Comparison of ENCODE assay signal across 12 cellular contexts in the genomic region with DNA sequence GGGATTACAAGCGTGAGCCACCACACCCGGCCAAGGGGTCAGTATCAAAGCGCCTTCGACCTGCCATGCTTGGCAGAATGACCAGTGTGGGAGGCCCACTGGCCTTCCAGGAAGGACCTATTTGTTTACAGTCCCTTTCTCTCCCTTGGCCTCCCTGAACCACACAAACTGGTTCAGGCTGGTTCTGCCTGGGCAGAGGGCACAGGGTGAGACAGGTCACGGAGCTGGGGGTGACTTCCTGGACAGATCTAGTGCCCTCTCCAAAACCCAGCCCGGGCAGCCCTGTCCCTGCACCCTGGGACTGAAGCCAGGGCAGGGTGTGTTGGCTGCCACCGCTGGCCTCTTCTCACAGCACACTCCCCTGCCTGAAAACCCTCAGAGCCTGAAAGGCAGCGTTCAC. TPM values are rescaled to one million over a fixed set of nuclear protein-coding genes. Genes with fewer than 3 reads are reported as not detected.
DNase-seq lines count a peak whose midpoint lies in the region; ATAC-seq and TF ChIP-seq lines count a peak whose summit lies in the region.
"Had no signal": no experiment of that assay in that cellular context is flagged by ENCODE, and none has a peak within 500 bp of the region (broad histone marks: within the 10 kb centered on the region; RNA-seq: fewer than 3 reads in every experiment).

No MANE protein-coding gene starts in this region.

- no peaks in the 10 kb centered on the region for H3K9me3 Mint-ChIP-seq in CD4-positive, alpha-beta memory T cell
- no peaks in the 10 kb centered on the region for H3K9me3 Mint-ChIP-seq in WTC11
- no peaks in the 10 kb centered on the region; the same call in 2 of the 3 replicates for H3K9me3 Mint-ChIP-seq in GM23338
- H3K9me3 Mint-ChIP-seq: neural crest cell had no signal

- CTCF ChIA-PET in CD4-positive, alpha-beta memory T cell (lab: Charles Lee; ENCODE audit: partially characterized antibody), result interaction anchor here (10.6 kb wide), 1 partner anchor 10 kb away, joined by 96 read pairs; a partner anchor contains a TSS
- CTCF ChIA-PET in WTC11 (lab: Charles Lee), result interaction anchor here (2.0 kb wide), 1 partner anchor 66 kb away, joined by 10 read pairs; no protein-coding TSS in a partner anchor

- intact Hi-C loops in CD4-positive, alpha-beta memory T cell (cut with micrococcal nuclease), result no loop called here
- intact Hi-C loops in heart right ventricle (cut with DNase I) (no loop called here), prostate gland (cut with DNase I) (no loop called here)

- ATAC-seq in WTC11 (no peak), heart right ventricle (peak; percentile 32 to 80 (median 71)), GM23338 (no peak)

- H3K36me3 ChIP-seq in CD4-positive, alpha-beta memory T cell (ENCODE audit: insufficient read depth, low read length), result peaks cover 35% of the 10 kb centered on the region
- H3K36me3 ChIP-seq in heart right ventricle, result peaks cover 0 to 41% (median 26%) of the 10 kb centered on the region in 9 donors
- H3K36me3 ChIP-seq in prostate gland, result peaks cover 13 to 20% of the 10 kb centered on the region in 2 donors
- H3K36me3 ChIP-seq in GM23338 (ENCODE audit: insufficient read depth), result no peaks in the 10 kb centered on the region

- no peaks in the 10 kb centered on the region for H3K27me3 Mint-ChIP-seq in CD4-positive, alpha-beta memory T cell
- H3K27me3 Mint-ChIP-seq in WTC11 (ENCODE audit: low read depth) (no peaks in the 10 kb centered on the region), GM23338 (ENCODE audit: insufficient read depth, low read depth, poor library complexity) (peaks cover 10% of the 10 kb centered on the region)

- no peaks in the 10 kb centered on the region for H4K20me1 ChIP-seq in GM23338 (replicated peaks; ENCODE audit: insufficient read depth)

- H3K4me1 ChIP-seq in CD4-positive, alpha-beta memory T cell (ENCODE audit: insufficient read depth, low read length), result peaks cover 99% of the 10 kb centered on the region
- H3K4me1 ChIP-seq in heart right ventricle (peaks cover 34 to 100% (median 77%) of the 10 kb centered on the region in 9 donors), prostate gland (replicated peaks) (peaks cover 43% of the 10 kb centered on the region), GM23338 (ENCODE audit: insufficient read depth) (no peaks in the 10 kb centered on the region)

- no peak for TF ChIP-seq POLR2A in prostate gland (IDR thresholded peaks at IDR 0.05)

- H3K4me3 Mint-ChIP-seq in CD4-positive, alpha-beta memory T cell, result peak overlapping the region in 6 of 8 donors; percentile 35 to 79 (median 49)
- H3K4me3 Mint-ChIP-seq in WTC11 (no peak overlapping the region), GM23338 (no peak overlapping the region)
- H3K4me3 Mint-ChIP-seq: neural crest cell had no signal

- no peak overlapping the region for H3K4me3 ChIP-seq in CD4-positive, alpha-beta memory T cell (ENCODE audit: low read length in 2 of 2)
- H3K4me3 ChIP-seq in heart right ventricle (no peak overlapping the region), prostate gland (no peak overlapping the region), GM23338 (no peak overlapping the region)

- H2AFZ ChIP-seq in GM23338, result no peak overlapping the region

- H3K27ac ChIP-seq in CD4-positive, alpha-beta memory T cell (ENCODE audit: low read depth, low read length), result peak overlapping the region; percentile 92
- H3K27ac ChIP-seq in heart right ventricle (peak overlapping the region; percentile 59 to 91 (median 83)), prostate gland (peak overlapping the region; percentile 65 to 74), GM23338 (ENCODE audit: low read depth) (no peak overlapping the region)

- peak in 1 of 5 donors; percentile 24 for DNase-seq in CD4-positive, alpha-beta memory T cell
- no peak for DNase-seq in WTC11 (ENCODE audit: low spot score)
- DNase-seq in heart right ventricle, result peak; percentile 55 to 73
- DNase-seq in prostate gland (ENCODE audit: low spot score), result no peak
- DNase-seq in MV-4-11 (lab: John Stamatoyannopoulos, UW), result no peak
- no peak for DNase-seq in GM23338 (ENCODE audit: low spot score)
- no peak for DNase-seq in GM03348 (ENCODE audit: low spot score)
- DNase-seq in HCEC 1CT, result no peak
- DNase-seq: COR-L47; NCI-H524 treated with DMSO at 0.1 percent for 48 hours; stimulated activated CD4-positive, alpha-beta T cell treated with anti-CD3 and anti-CD28 coated beads, Interleukin-2, amount 100 ng/mL, for 24 hours had no signal

- H3K79me2 ChIP-seq in GM23338 (replicated peaks; ENCODE audit: insufficient read depth), result peaks cover 11% of the 10 kb centered on the region

- POLR2A ChIA-PET in CD4-positive, alpha-beta memory T cell (lab: Charles Lee; ENCODE audit: partially characterized antibody), result interaction anchor here (6.0 to 8.7 kb wide), 2 partner anchors 9 to 70 kb away, joined by 40 to 148 read pairs; a partner anchor contains a TSS
- POLR2A ChIA-PET in WTC11 (lab: Charles Lee), result no interaction called here

- H3K36me3 Mint-ChIP-seq in CD4-positive, alpha-beta memory T cell, result peaks cover 13 to 46% of the 10 kb centered on the region in 2 donors
- H3K36me3 Mint-ChIP-seq in WTC11 (no peaks in the 10 kb centered on the region; the same call in 1 of the 2 replicates), GM23338 (ENCODE audit: low read depth) (peaks cover 3% of the 10 kb centered on the region; the same call in 1 of the 3 replicates)

- WGBS in heart right ventricle, 2 donors, result 48 to 53% methylated on average over 7 to 8 of the region's 8 CpGs
- WGBS in prostate gland, result 65% methylated on average over 7 of the region's 8 CpGs

- TF ChIP-seq CTCF in WTC11 (IDR thresholded peaks at IDR 0.05), result no peak
- no peak for TF ChIP-seq CTCF in heart right ventricle (IDR thresholded peaks at IDR 0.05)
- no peak for TF ChIP-seq CTCF in prostate gland (IDR thresholded peaks at IDR 0.05)
- no peak for TF ChIP-seq CTCF in GM23338 (conservative IDR thresholded peaks at IDR 0.05; ENCODE audit: low read depth in 2 of 2)

- H3F3A ChIP-seq in GM23338 (replicated peaks; ENCODE audit: low read depth), result no peaks in the 10 kb centered on the region

- peaks cover 48 to 95% (median 72%) of the 10 kb centered on the region in 4 donors for H3K4me1 Mint-ChIP-seq in CD4-positive, alpha-beta memory T cell
- H3K4me1 Mint-ChIP-seq in WTC11 (no peaks in the 10 kb centered on the region), GM23338 (peaks cover 6% of the 10 kb centered on the region; the same call in 2 of the 3 replicates)

- H3K27me3 ChIP-seq in CD4-positive, alpha-beta memory T cell (ENCODE audit: insufficient read depth, low read length), result no peaks in the 10 kb centered on the region
- H3K27me3 ChIP-seq in heart right ventricle, result no peaks in the 10 kb centered on the region
- no peaks in the 10 kb centered on the region for H3K27me3 ChIP-seq in prostate gland (replicated peaks; ENCODE audit: insufficient read depth)
- H3K27me3 ChIP-seq in GM23338 (ENCODE audit: insufficient read depth), result no peaks in the 10 kb centered on the region

- H3K27ac Mint-ChIP-seq in CD4-positive, alpha-beta memory T cell, result peak overlapping the region; percentile 71 to 89 (median 86)
- H3K27ac Mint-ChIP-seq in WTC11 (peak overlapping the region; percentile 65; the same call in 1 of the 2 replicates), GM23338 (no peak overlapping the region; the same call in 1 of the 2 replicates)

- no peaks in the 10 kb centered on the region for H3K9me2 ChIP-seq in GM23338 (ENCODE audit: insufficient read depth)

- H3K9me3 ChIP-seq in CD4-positive, alpha-beta memory T cell (ENCODE audit: control insufficient read depth in 1 of 2, low read length in 2 of 2), result no peaks in the 10 kb centered on the region
- H3K9me3 ChIP-seq in heart right ventricle, result no peaks in the 10 kb centered on the region
- H3K9me3 ChIP-seq in prostate gland, result no peaks in the 10 kb centered on the region

- H3K4me2 ChIP-seq in GM23338, result no peak overlapping the region

TF ChIP-seq in WTC11, 78 proteins besides CTCF, POLR2A, EP300 and RAD21 (continues in another document):
- TF ChIP-seq, protein P1, sequence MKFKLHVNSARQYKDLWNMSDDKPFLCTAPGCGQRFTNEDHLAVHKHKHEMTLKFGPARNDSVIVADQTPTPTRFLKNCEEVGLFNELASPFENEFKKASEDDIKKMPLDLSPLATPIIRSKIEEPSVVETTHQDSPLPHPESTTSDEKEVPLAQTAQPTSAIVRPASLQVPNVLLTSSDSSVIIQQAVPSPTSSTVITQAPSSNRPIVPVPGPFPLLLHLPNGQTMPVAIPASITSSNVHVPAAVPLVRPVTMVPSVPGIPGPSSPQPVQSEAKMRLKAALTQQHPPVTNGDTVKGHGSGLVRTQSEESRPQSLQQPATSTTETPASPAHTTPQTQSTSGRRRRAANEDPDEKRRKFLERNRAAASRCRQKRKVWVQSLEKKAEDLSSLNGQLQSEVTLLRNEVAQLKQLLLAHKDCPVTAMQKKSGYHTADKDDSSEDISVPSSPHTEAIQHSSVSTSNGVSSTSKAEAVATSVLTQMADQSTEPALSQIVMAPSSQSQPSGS (CRISPR knock-in tag; IDR thresholded peaks at IDR 0.05; ENCODE audit: borderline replicate concordance, low read depth), result no peak

TF ChIP-seq in GM23338, 12 proteins besides CTCF, POLR2A, EP300 and RAD21 (continues in another document):
- TF ChIP-seq NANOG (IDR thresholded peaks at IDR 0.05; ENCODE audit: borderline replicate concordance) (no peak), JUNB (IDR thresholded peaks at IDR 0.05; ENCODE audit: unreplicated experiment) (no peak)

RNA-seq across cellular contexts. Expression of a gene that starts 11.3 kb away (rescaled TPM):
- 10 to 100 TPM; 31.2 to 32.4 TPM for total RNA-seq in CD4-positive, alpha-beta memory T cell
- 10 to 100 TPM; 15.3 to 36.0 TPM for polyA plus RNA-seq in CD4-positive, alpha-beta memory T cell
- total RNA-seq in WTC11 (2021) (10.8 to 17.9 TPM (median 14.0 TPM) in 3 replicates), heart right ventricle (10 to 100 TPM in 9 of 10 donors, 1 to 10 TPM in 1; 7.0 to 38.8 (median 16.5) TPM), prostate gland (10 to 100 TPM; 64.3 to 64.4 TPM)
- polyA plus RNA-seq in heart right ventricle (10 to 100 TPM; 38.8 to 47.9 TPM), GM23338 (2016; fragmentation: Nextera tagmentation; extraction: Ambion mirVana) (10.1 and 12.1 TPM in 2 replicates)
- 16.0 and 25.1 TPM in 2 replicates for total RNA-seq in GM23338 (2014; rRNA removed; shearing (Covaris generic))

RNA-seq across cellular contexts. Expression of a gene that starts 38.5 kb away (rescaled TPM):
- 10 to 100 TPM; 29.3 to 30.1 TPM for total RNA-seq in CD4-positive, alpha-beta memory T cell
- 10 to 100 TPM; 22.7 to 23.6 TPM for polyA plus RNA-seq in CD4-positive, alpha-beta memory T cell
- total RNA-seq in WTC11 (2021), result 15.5 to 19.0 TPM (median 17.2 TPM) in 3 replicates
- 10 to 100 TPM; 30.3 to 83.3 (median 40.0) TPM for total RNA-seq in heart right ventricle
- polyA plus RNA-seq in heart right ventricle, result 10 to 100 TPM; 26.7 to 34.8 TPM
- 10 to 100 TPM; 27.9 to 42.4 TPM for total RNA-seq in prostate gland
- total RNA-seq in GM23338 (2014; rRNA removed; shearing (Covaris generic)), result 13.0 and 17.2 TPM in 2 replicates
- 8.4 and 11.4 TPM in 2 replicates for polyA plus RNA-seq in GM23338 (2016; fragmentation: Nextera tagmentation; extraction: Ambion mirVana)

Comparison
In these comparisons a context has a peak if more than half of its experiments do, and no peak if none do; other contexts are left out.
1. DNase-seq: peak in heart right ventricle (2 of 2); none in WTC11 (single experiment), prostate gland (single experiment), MV-4-11 (single experiment), GM23338 (single experiment), GM03348 (single experiment) and HCEC 1CT (single experiment).
2. H3K4me3 Mint-ChIP-seq: peak in CD4-positive, alpha-beta memory T cell (6 of 8); none in WTC11 (single experiment) and GM23338 (single experiment).
3. ATAC-seq: peak in heart right ventricle (8 of 8); none in WTC11 (single experiment) and GM23338 (single experiment).